ENCODE assay signal across 8 cellular contexts in genomic region chr13:112688560-112689497, GRCh38. TPM values are rescaled to one million over a fixed set of nuclear protein-coding genes. Genes with fewer than 3 reads are reported as not detected.
DNase-seq lines count a peak whose midpoint lies in the region; ATAC-seq lines count a peak whose summit lies in the region.

No MANE protein-coding gene starts in this region.

- peak overlapping the region; percentile 81 to 92 (median 83) for H3K4me3 Mint-ChIP-seq in immature natural killer cell

- no peak for ATAC-seq in HG02798 (IDR thresholded peaks at IDR 0.05; ENCODE audit: poor library complexity, unreplicated experiment)

- H3K4me1 Mint-ChIP-seq in immature natural killer cell = peaks cover 39 to 47% of the 10 kb centered on the region in 2 donors

- peak overlapping the region; percentile 92 for H3K4me3 ChIP-seq in SJCRH30

- peak overlapping the region; percentile 35; the same call in 1 of the 2 replicates for H3K27ac ChIP-seq in SJCRH30
- peak overlapping the region; percentile 79 for H3K27ac ChIP-seq in adipose tissue (ENCODE audit: low read depth, low read length)

- peaks cover 3 to 11% (median 3%) of the 10 kb centered on the region in 3 donors for H3K27me3 Mint-ChIP-seq in immature natural killer cell (ENCODE audit: low read depth in 3 of 3)

- no peaks in the 10 kb centered on the region for H3K36me3 ChIP-seq in SJCRH30

- H3K9me3 Mint-ChIP-seq in immature natural killer cell = no peaks in the 10 kb centered on the region

- 27 to 42% (median 29%) methylated on average over 22 of the region's 22 CpGs for WGBS in adipose tissue, 3 donors

- peak overlapping the region; percentile 77 to 93 (median 89) for H3K27ac Mint-ChIP-seq in immature natural killer cell

- H3K27me3 ChIP-seq in SJCRH30 = no peaks in the 10 kb centered on the region

- H3K4me1 ChIP-seq in SJCRH30 = peaks cover 18% of the 10 kb centered on the region

- peak; percentile 67 for DNase-seq in NCI-H146 (lab: John Stamatoyannopoulos, UW)
- no peak for DNase-seq in NCI-H146 treated with DMSO at 0.1 percent for 48 hours (lab: John Stamatoyannopoulos, UW; ENCODE audit: unreplicated experiment)
- peak; percentile 13 to 34 for DNase-seq in SJCRH30
- peak; percentile 22 to 28 (median 27) for DNase-seq in immature natural killer cell
- DNase-seq in stimulated activated CD4-positive, alpha-beta T cell treated with anti-CD3 and anti-CD28 coated beads, Interleukin-15, amount 100 ng/mL, for 24 hours = peak; percentile 83
- no peak for DNase-seq in NCI-H2107 treated with DMSO at 0.1 percent for 48 hours (lab: John Stamatoyannopoulos, UW; ENCODE audit: unreplicated experiment)

- H3K36me3 Mint-ChIP-seq in immature natural killer cell = no peaks in the 10 kb centered on the region

- H3K9me3 ChIP-seq in SJCRH30 (replicated peaks) = no peaks in the 10 kb centered on the region

RNA-seq across cellular contexts. Expression of gene ATP11A, which starts 1.0 kb away (rescaled TPM):
- 13.1 and 14.2 TPM in 2 replicates for total RNA-seq in SJCRH30 (2014; rRNA removed; shearing (Covaris generic))
- 10 to 100 TPM in 1 of 3 donors, 1 to 10 TPM in 2; 8.1 to 12.0 (median 9.9) TPM for polyA plus RNA-seq in adipose tissue
- polyA plus RNA-seq in immature natural killer cell = 1 to 10 TPM in 1 of 3 donors, under 1 TPM in 1, not detected in 1; 0.96 to 2.9 TPM

Comparison
In these comparisons a context has a peak if more than half of its experiments do, and no peak if none do; other contexts are left out.
1. DNase-seq: peak in NCI-H146 (single experiment), SJCRH30 (2 of 2), immature natural killer cell (3 of 3) and stimulated activated CD4-positive, alpha-beta T cell treated with anti-CD3 and anti-CD28 coated beads, Interleukin-15, amount 100 ng/mL, for 24 hours (single experiment); none in NCI-H146 treated with DMSO at 0.1 percent for 48 hours (single experiment) and NCI-H2107 treated with DMSO at 0.1 percent for 48 hours (single experiment).